1 cellular context compared by ENCODE assay signal in the genomic region with DNA sequence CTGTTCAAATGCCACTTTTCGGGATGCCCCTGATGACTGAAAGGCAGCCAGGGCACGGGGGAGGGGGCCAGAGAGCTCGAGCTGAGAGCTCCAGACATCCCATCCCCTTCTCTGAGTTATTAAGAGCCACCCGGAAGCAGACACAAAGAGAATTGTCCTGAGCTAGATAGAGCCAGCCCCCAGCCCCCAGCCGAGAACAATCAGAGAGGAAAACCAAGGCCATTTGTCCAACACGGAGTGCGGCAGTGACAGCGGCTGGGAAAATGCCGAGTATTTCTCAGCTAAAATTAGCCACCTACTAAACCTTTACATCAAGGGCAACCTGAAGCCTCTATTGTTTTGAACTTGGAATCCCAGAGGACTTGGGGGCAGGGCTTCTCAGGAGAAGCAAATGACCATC.
TF ChIP-seq lines count a peak whose summit lies in the region.

No MANE protein-coding gene starts in this region.

TF ChIP-seq in endothelial cell of umbilical vein, 7 proteins besides CTCF, POLR2A, EP300 and RAD21:
- TF ChIP-seq POLR2AphosphoS5 (IDR thresholded peaks at IDR 0.05; ENCODE audit: insufficient read depth, low read depth, low read length), result no peak
- no peak for TF ChIP-seq EZH2 (IDR thresholded peaks at IDR 0.05; ENCODE audit: borderline replicate concordance, low read depth, low read length, severe bottlenecking)
- TF ChIP-seq FOS (IDR thresholded peaks at IDR 0.05; ENCODE audit: borderline replicate concordance, insufficient read depth, low read length), result no peak
- no peak for TF ChIP-seq MAX (IDR thresholded peaks at IDR 0.05; ENCODE audit: insufficient read depth, insufficient read length)
- TF ChIP-seq MYC (IDR thresholded peaks at IDR 0.05; ENCODE audit: low read depth, low read length), result no peak
- no peak for TF ChIP-seq GATA2 (IDR thresholded peaks at IDR 0.05; ENCODE audit: insufficient read depth, insufficient read length, low read depth, low read length)
- TF ChIP-seq JUN (IDR thresholded peaks at IDR 0.05; ENCODE audit: borderline replicate concordance, insufficient read depth, insufficient read length, low read depth), result no peak
